Comparison of ENCODE assay signal across 1 cellular context in genomic region chr5:154857534-154858250, GRCh38.
TF ChIP-seq lines count a peak whose summit lies in the region.

No MANE protein-coding gene starts in this region.

TF ChIP-seq in HepG2, 621 proteins besides CTCF, POLR2A, EP300 and RAD21 (continued from another document and continues in another):
- TF ChIP-seq ZNF674 (CRISPR knock-in tag; IDR thresholded peaks at IDR 0.05; ENCODE audit: low read depth): 0 out of 2 replicates have a peak, but pooled peaks have one; percentile 36
- TF ChIP-seq SRSF9 (IDR thresholded peaks at IDR 0.05; ENCODE audit: borderline replicate concordance, insufficient read depth, low read depth, low read length, poor library complexity, severe bottlenecking): no peak
- TF ChIP-seq MLLT10 (CRISPR knock-in tag; IDR thresholded peaks at IDR 0.05): no peak
- TF ChIP-seq TOE1 (CRISPR knock-in tag; IDR thresholded peaks at IDR 0.05): no peak
- TF ChIP-seq ZNF121 (CRISPR knock-in tag; IDR thresholded peaks at IDR 0.05): peak; percentile 42; the same call in 1 of the 2 replicates
- TF ChIP-seq ZNF737 (CRISPR knock-in tag; IDR thresholded peaks at IDR 0.05; ENCODE audit: borderline replicate concordance): no peak
- TF ChIP-seq CC2D1A (CRISPR knock-in tag; IDR thresholded peaks at IDR 0.05): no peak
- TF ChIP-seq THAP9 (CRISPR knock-in tag; IDR thresholded peaks at IDR 0.05; ENCODE audit: borderline replicate concordance): no peak
- peak; percentile 82 for TF ChIP-seq TFAP4 (IDR thresholded peaks at IDR 0.05; ENCODE audit: borderline replicate concordance, low read depth)
- peak; percentile 83 for TF ChIP-seq GFI1 (CRISPR knock-in tag; IDR thresholded peaks at IDR 0.05; ENCODE audit: borderline replicate concordance)
- TF ChIP-seq E2F1 (CRISPR knock-in tag; IDR thresholded peaks at IDR 0.05): peak; percentile 78
- TF ChIP-seq SIN3B (IDR thresholded peaks at IDR 0.05; ENCODE audit: low read length): no peak
- peak; percentile 75 for TF ChIP-seq PTBP1 (IDR thresholded peaks at IDR 0.05; ENCODE audit: low read depth, low read length, poor library complexity, severe bottlenecking)
- no peak for TF ChIP-seq ZBED4 (CRISPR knock-in tag; IDR thresholded peaks at IDR 0.05; ENCODE audit: borderline replicate concordance)
- TF ChIP-seq ZNF451 (CRISPR knock-in tag; IDR thresholded peaks at IDR 0.05): no peak
- TF ChIP-seq DRAP1 (CRISPR knock-in tag; IDR thresholded peaks at IDR 0.05): peak; percentile 28
- TF ChIP-seq SMARCE1 (IDR thresholded peaks at IDR 0.05; ENCODE audit: borderline replicate concordance): no peak
- TF ChIP-seq SNAPC4 (CRISPR knock-in tag; IDR thresholded peaks at IDR 0.05): no peak
- TF ChIP-seq ZNF282 (IDR thresholded peaks at IDR 0.05; ENCODE audit: partially characterized antibody): no peak
- peak; percentile 42 for TF ChIP-seq SKI (IDR thresholded peaks at IDR 0.05; ENCODE audit: partially characterized antibody)
- peak; percentile 91 for TF ChIP-seq RFX3 (CRISPR knock-in tag; IDR thresholded peaks at IDR 0.05)
- TF ChIP-seq YY1 (IDR thresholded peaks at IDR 0.05; ENCODE audit: insufficient read depth, insufficient replicate concordance, low read depth, low read length): peak; percentile 39
- TF ChIP-seq TBX3 (IDR thresholded peaks at IDR 0.05; ENCODE audit: borderline replicate concordance): no peak
- TF ChIP-seq ZNF432 (CRISPR knock-in tag; IDR thresholded peaks at IDR 0.05; ENCODE audit: borderline replicate concordance): no peak
- no peak for TF ChIP-seq ZNF333 (CRISPR knock-in tag; IDR thresholded peaks at IDR 0.05; ENCODE audit: borderline replicate concordance)
- no peak for TF ChIP-seq JUNB (CRISPR knock-in tag; IDR thresholded peaks at IDR 0.05; ENCODE audit: borderline replicate concordance)
- TF ChIP-seq ZNF33B (CRISPR knock-in tag; IDR thresholded peaks at IDR 0.05): no peak
- 0 out of 2 replicates have a peak, but pooled peaks have one; percentile 19 for TF ChIP-seq ZBTB14 (CRISPR knock-in tag; IDR thresholded peaks at IDR 0.05)
- peak; percentile 38 for TF ChIP-seq AGO1 (IDR thresholded peaks at IDR 0.05; ENCODE audit: low read depth, low read length, poor library complexity, severe bottlenecking)
- TF ChIP-seq ZFYVE20 (CRISPR knock-in tag; IDR thresholded peaks at IDR 0.05; ENCODE audit: borderline replicate concordance, low read depth): no peak
- no peak for TF ChIP-seq MLX (CRISPR knock-in tag; IDR thresholded peaks at IDR 0.05)
- TF ChIP-seq SOX5 (CRISPR knock-in tag; IDR thresholded peaks at IDR 0.05; ENCODE audit: borderline replicate concordance): peak; percentile 25
- TF ChIP-seq ARID2 (CRISPR knock-in tag; IDR thresholded peaks at IDR 0.05; ENCODE audit: borderline replicate concordance): peak; percentile 58; the same call in 1 of the 2 replicates
- no peak for TF ChIP-seq ZNF224 (CRISPR knock-in tag; IDR thresholded peaks at IDR 0.05)
- TF ChIP-seq ZNF292 (CRISPR knock-in tag; IDR thresholded peaks at IDR 0.05; ENCODE audit: borderline replicate concordance, low read depth): peak; percentile 63; the same call in 1 of the 2 replicates
- no peak; the same call in 1 of the 2 replicates for TF ChIP-seq TBX2 (CRISPR knock-in tag; IDR thresholded peaks at IDR 0.05; ENCODE audit: borderline replicate concordance)
- no peak for TF ChIP-seq SOX13 (IDR thresholded peaks at IDR 0.05)
- TF ChIP-seq SOX13 (CRISPR knock-in tag; conservative IDR thresholded peaks at IDR 0.05 in 1 of 2, IDR thresholded peaks at IDR 0.05 in 1 of 2): 0 out of 4 replicates have a peak, but pooled peaks of 1 of the 2 experiments have one; percentile 3
- no peak for TF ChIP-seq ZNF549 (CRISPR knock-in tag; IDR thresholded peaks at IDR 0.05)
- 0 out of 2 replicates have a peak, but pooled peaks have one; percentile 51 for TF ChIP-seq ZNF484 (CRISPR knock-in tag; IDR thresholded peaks at IDR 0.05; ENCODE audit: borderline replicate concordance, low read depth)
- 0 out of 2 replicates have a peak, but pooled peaks have one; percentile 11 for TF ChIP-seq PRDM10 (CRISPR knock-in tag; IDR thresholded peaks at IDR 0.05; ENCODE audit: low read depth)
